Comparison of ENCODE assay signal across 14 cellular contexts in the genomic region with DNA sequence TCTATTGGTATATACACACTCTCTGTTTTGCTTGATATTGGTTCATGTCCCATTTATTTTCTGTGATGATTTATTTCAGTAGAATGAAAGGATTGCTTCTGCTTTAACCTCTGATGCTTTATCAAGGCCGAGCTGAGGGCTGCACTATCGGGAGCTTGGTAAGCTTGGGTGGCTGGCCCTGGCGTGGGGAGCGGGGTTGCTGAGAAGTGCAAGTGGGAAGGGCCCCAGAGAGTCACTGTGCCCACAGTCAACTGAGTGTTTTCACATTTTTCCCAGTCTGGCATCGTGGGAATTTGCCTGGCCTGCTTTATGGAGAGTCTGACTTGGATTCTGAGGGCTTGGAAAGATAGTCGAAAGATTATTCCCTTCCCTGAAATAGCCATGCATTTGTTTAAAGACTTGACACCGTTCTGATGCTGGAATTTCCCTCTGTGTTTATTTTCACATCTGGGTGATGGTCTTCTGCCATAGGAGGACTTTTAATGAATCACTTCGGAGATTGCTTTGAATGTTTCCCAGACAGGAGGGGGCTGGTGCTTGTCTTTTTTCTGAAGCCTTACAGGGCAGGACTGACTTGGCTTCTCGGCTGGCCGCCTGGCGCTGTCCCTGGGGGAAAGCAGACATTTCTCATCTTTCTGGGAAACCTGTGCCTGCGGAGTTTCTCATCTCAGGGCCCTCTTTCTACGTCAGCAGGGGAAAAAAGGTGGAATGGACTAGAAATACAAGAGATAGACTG.
A peak's percentile ranks its signal among the peaks of the same experiment; 100 is the strongest.
DNase-seq lines count a peak whose midpoint lies in the region; ATAC-seq and TF ChIP-seq lines count a peak whose summit lies in the region.
"Had no signal": no experiment of that assay in that cellular context is flagged by ENCODE, and none has a peak within 500 bp of the region (broad histone marks: within the 10 kb centered on the region; RNA-seq: fewer than 3 reads in every experiment).

No MANE protein-coding gene starts in this region.

- peak overlapping the region; percentile 80 for H2BK5ac ChIP-seq in IMR-90 (ENCODE audit: low read depth, low read length, poor library complexity, severe bottlenecking)

- H3K79me1 ChIP-seq in IMR-90 (ENCODE audit: low read depth in 1 of 2, low read length in 2 of 2), result peaks cover 4 to 18% of the 10 kb centered on the region in 2 experiments; a peak in 2 of 4 replicates

- H4K20me1 ChIP-seq in IMR-90 (ENCODE audit: insufficient read depth, low read length), result no peaks in the 10 kb centered on the region

- TF ChIP-seq POLR2A in IMR-90 (IDR thresholded peaks at IDR 0.05; ENCODE audit: low read depth, low read length), result no peak
- no peak for TF ChIP-seq POLR2A in suprapubic skin (IDR thresholded peaks at IDR 0.05)

- H3K4me3 ChIP-seq in IMR-90 (ENCODE audit: insufficient read depth, low read depth, low read length), result no peak overlapping the region
- H3K4me3 ChIP-seq in cardiac fibroblast (replicated peaks in 1 of 2; ENCODE audit: low read depth in 2 of 2, low read length in 2 of 2), result no peak overlapping the region
- no peak overlapping the region for H3K4me3 ChIP-seq in mesodermal cell (ENCODE audit: extremely low read depth, insufficient read depth, low read length, poor library complexity, severe bottlenecking)
- no peak overlapping the region for H3K4me3 ChIP-seq in suprapubic skin

- H3K56ac ChIP-seq in IMR-90 (ENCODE audit: extremely low read depth, insufficient read depth, low read length), result peak overlapping the region; percentile 23; the same call in 1 of the 2 replicates

- peaks cover 44% of the 10 kb centered on the region for H3K9me1 ChIP-seq in IMR-90 (ENCODE audit: insufficient read depth, low read length)

- in situ Hi-C loops in IMR-90 (cut with MboI; ENCODE audit: low sequenced_read_pairs), result no loop called here

- H3K14ac ChIP-seq in IMR-90 (replicated peaks; ENCODE audit: low read depth, low read length), result peak overlapping the region; percentile 85

- H2AK5ac ChIP-seq in IMR-90 (ENCODE audit: low read depth, low read length), result peak overlapping the region; percentile 88

- peak overlapping the region; percentile 52; the same call in 1 of the 2 replicates for H3K23ac ChIP-seq in IMR-90 (ENCODE audit: low read depth, low read length)

- peak; percentile 32 for ATAC-seq in IMR-90 (ENCODE audit: low read depth)
- no peak for ATAC-seq in HG03460 (IDR thresholded peaks at IDR 0.05; ENCODE audit: unreplicated experiment)
- no peak for ATAC-seq in HG03139 (IDR thresholded peaks at IDR 0.05; ENCODE audit: unreplicated experiment)
- ATAC-seq: stimulated activated naive B cell treated with anti-CD40 and anti-IgM and Interleukin-4, amounts not matched to agents 10 μg/mL and 1 μg/mL and 100 μg/mL, for 72 hours had no signal

- no peaks in the 10 kb centered on the region for H3K27me3 ChIP-seq in IMR-90 (ENCODE audit: control insufficient read depth, insufficient read depth, low read length)
- peaks cover 10% of the 10 kb centered on the region for H3K27me3 ChIP-seq in suprapubic skin

- H2AK9ac ChIP-seq in IMR-90 (replicated peaks; ENCODE audit: low read depth, low read length, poor library complexity), result peak overlapping the region; percentile 73

- peak overlapping the region; percentile 67 for H2AFZ ChIP-seq in IMR-90 (replicated peaks; ENCODE audit: low read length, poor library complexity)

- TF ChIP-seq RAD21 in IMR-90 (IDR thresholded peaks at IDR 0.05; ENCODE audit: low read length), result no peak

- peak overlapping the region; percentile 50 for H3K4me2 ChIP-seq in IMR-90 (ENCODE audit: low read depth, low read length)

- peak; percentile 93 for DNase-seq in IMR-90
- DNase-seq in cardiac fibroblast (ENCODE audit: low read depth in 2 of 2), result peak; percentile 76 to 91
- DNase-seq in suprapubic skin (ENCODE audit: low spot score in 2 of 2), result no peak
- DNase-seq in activated CD4-positive, alpha-beta T cell treated with anti-CD3 and anti-CD28 coated beads, Interleukin-2, amount 50 U/mL, for 4 hours, result no peak
- DNase-seq in HT-29 (ENCODE audit: low spot score), result no peak
- DNase-seq: activated naive CD8-positive, alpha-beta T cell treated with anti-CD3 and anti-CD28 coated beads, Interleukin-2, amount 10 ng/mL, durations not matched to agents 7 days and 5 days; activated T-cell treated with anti-CD3 and anti-CD28 coated beads for 4 hours; CD4-positive, alpha-beta memory T cell; NCI-H1105; stimulated activated CD4-positive, alpha-beta T cell treated with anti-CD3 and anti-CD28 coated beads, Interleukin-4, amount 100 ng/mL, for 4 hours; stimulated activated naive B cell treated with anti-CD40 and anti-IgM and Interleukin-4, amounts not matched to agents 10 μg/mL and 1 μg/mL and 100 μg/mL, for 72 hours had no signal

- peak overlapping the region; percentile 72 for H2BK20ac ChIP-seq in IMR-90 (ENCODE audit: low read depth, low read length)

- peaks cover 46% of the 10 kb centered on the region for H3K4me1 ChIP-seq in IMR-90 (ENCODE audit: control insufficient read depth, insufficient read depth, low read length)
- peaks cover 35% of the 10 kb centered on the region for H3K4me1 ChIP-seq in mesodermal cell (ENCODE audit: control insufficient read depth, insufficient read depth, low read length, poor library complexity, severe bottlenecking)
- H3K4me1 ChIP-seq in suprapubic skin, result peaks cover 13% of the 10 kb centered on the region

- no peak for TF ChIP-seq CTCF in IMR-90 (conservative IDR thresholded peaks at IDR 0.05; ENCODE audit: low read depth, low read length)
- no peak for TF ChIP-seq CTCF in cardiac fibroblast (IDR thresholded peaks at IDR 0.05; ENCODE audit: low read depth, low read length)
- TF ChIP-seq CTCF in suprapubic skin (IDR thresholded peaks at IDR 0.05), result no peak

- POLR2A ChIA-PET in IMR-90 (lab: Charles Lee; ENCODE audit: unreplicated experiment), result interaction anchor here (0.6 kb wide), 1 partner anchor 104 kb away, joined by 4 read pairs; no protein-coding TSS in a partner anchor

- H4K91ac ChIP-seq in IMR-90 (ENCODE audit: insufficient read depth, low read depth, low read length), result peak overlapping the region; percentile 72

- H4K8ac ChIP-seq in IMR-90 (ENCODE audit: low read depth in 2 of 2, low read length in 2 of 2), result peak overlapping the region; percentile 42 to 72; a peak in 3 of 4 replicates

- no TSS peak for BruUV-seq in IMR-90 (replicated peaks; lab: Mats Ljungman, UMichigan)

- peak overlapping the region; percentile 68 for H3K18ac ChIP-seq in IMR-90 (ENCODE audit: low read depth, low read length)

- dilution Hi-C loops in IMR-90 (cut with HindIII; ENCODE audit: low sequenced_read_pairs, unreplicated experiment), result no loop called here

- TF ChIP-seq EP300 in suprapubic skin (IDR thresholded peaks at IDR 0.05), result peak; percentile 30

- H4K5ac ChIP-seq in IMR-90 (ENCODE audit: low read depth, low read length), result peak overlapping the region; percentile 76

- CTCF ChIA-PET in IMR-90 (lab: Yijun Ruan, JAX), result interaction anchor here (0.6 kb wide), 1 partner anchor 783 kb away, joined by 3 read pairs; no protein-coding TSS in a partner anchor

- H3K9ac ChIP-seq in IMR-90 (ENCODE audit: low read depth, low read length), result peak overlapping the region; percentile 21

- H2BK120ac ChIP-seq in IMR-90 (ENCODE audit: low read depth, low read length), result peak overlapping the region; percentile 92

- WGBS in IMR-90 (ENCODE audit: extremely low coverage in 2 of 2, insufficient read length in 1 of 2), 2 experiments, result no CpG with 5 or more reads among the region's 13 CpGs
- 77 to 78% methylated on average over 6 to 8 of the region's 13 CpGs for WGBS in mesodermal cell (ENCODE audit: insufficient coverage in 2 of 2), 2 experiments
- 49% methylated on average over 13 of the region's 13 CpGs for WGBS in suprapubic skin

- intact Hi-C loops in IMR-90 (cut with micrococcal nuclease), result loop anchor here (5.0 kb wide), 1 partner anchor 95 kb away; no protein-coding TSS in a partner anchor

- H2BK15ac ChIP-seq in IMR-90 (ENCODE audit: low read depth, low read length), result peak overlapping the region; percentile 61; the same call in 2 of the 3 replicates

- H3K4ac ChIP-seq in IMR-90 (ENCODE audit: low read depth, low read length), result peak overlapping the region; percentile 79

- H3K9me3 ChIP-seq in IMR-90 (ENCODE audit: control insufficient read depth, insufficient read depth, low read length) (no peaks in the 10 kb centered on the region), mesodermal cell (ENCODE audit: control insufficient read depth, low read length) (no peaks in the 10 kb centered on the region), suprapubic skin (no peaks in the 10 kb centered on the region)

- H3K27ac ChIP-seq in IMR-90 (ENCODE audit: insufficient read depth, low read length) (peak overlapping the region; percentile 75), mesodermal cell (ENCODE audit: low read depth, low read length, severe bottlenecking) (peak overlapping the region; percentile 84), suprapubic skin (no peak overlapping the region)

- H3K36me3 ChIP-seq in IMR-90 (ENCODE audit: control insufficient read depth, insufficient read depth, low read length), result no peaks in the 10 kb centered on the region
- no peaks in the 10 kb centered on the region for H3K36me3 ChIP-seq in mesodermal cell (ENCODE audit: control insufficient read depth, insufficient read depth, low read length)
- H3K36me3 ChIP-seq in suprapubic skin, result no peaks in the 10 kb centered on the region

TF ChIP-seq in IMR-90, 13 proteins besides CTCF, POLR2A, EP300 and RAD21:
- TF ChIP-seq FOS (IDR thresholded peaks at IDR 0.05; ENCODE audit: low read depth, low read length) (peak; percentile 50), BHLHE40 (IDR thresholded peaks at IDR 0.05; ENCODE audit: low read depth, low read length) (0 out of 2 replicates have a peak, but pooled peaks have one; percentile 27), RCOR1 (IDR thresholded peaks at IDR 0.05; ENCODE audit: insufficient replicate concordance, low read length) (peak; percentile 17), MAZ (IDR thresholded peaks at IDR 0.05; ENCODE audit: borderline replicate concordance, low read depth, low read length) (peak; percentile 69; the same call in 1 of the 2 replicates), SMC3 (IDR thresholded peaks at IDR 0.05; ENCODE audit: low read depth, low read length) (peak; percentile 18; the same call in 1 of the 2 replicates), MAFK (IDR thresholded peaks at IDR 0.05; ENCODE audit: low read depth, low read length) (no peak), MXI1 (IDR thresholded peaks at IDR 0.05; ENCODE audit: borderline replicate concordance, low read depth, low read length) (no peak)
TF ChIP-seq in IMR-90: peak in this region for 5.

Comparison
In these comparisons a context has a peak if more than half of its experiments do, and no peak if none do; other contexts are left out.
1. DNase-seq: peak in IMR-90 (single experiment) and cardiac fibroblast (2 of 2); none in suprapubic skin (0 of 2), activated CD4-positive, alpha-beta T cell treated with anti-CD3 and anti-CD28 coated beads, Interleukin-2, amount 50 U/mL, for 4 hours (0 of 2) and HT-29 (single experiment).